Comparison of ENCODE assay signal across 9 cellular contexts in the genomic region with DNA sequence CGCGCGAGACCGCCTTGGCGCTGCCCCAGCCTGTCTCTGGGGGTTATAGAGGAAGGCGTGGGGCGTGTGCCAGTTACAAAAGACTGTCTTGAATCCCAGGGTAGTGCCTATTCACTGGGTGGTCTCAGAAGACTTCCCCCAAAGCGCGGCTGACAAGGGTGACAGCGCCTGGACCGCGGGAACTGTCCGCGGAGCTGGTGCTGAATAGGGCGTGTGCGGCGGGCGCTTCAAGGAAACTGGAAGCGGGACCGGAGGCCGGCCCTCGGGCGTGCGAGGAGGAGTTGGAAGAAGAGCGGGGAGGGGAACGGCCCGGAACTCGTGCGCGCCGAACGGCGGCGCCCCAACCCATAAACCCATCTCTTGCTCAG. TPM values are rescaled to one million over a fixed set of nuclear protein-coding genes. Genes with fewer than 3 reads are reported as not detected.
A peak's percentile ranks its signal among the peaks of the same experiment; 100 is the strongest.
DNase-seq lines count a peak whose midpoint lies in the region; ATAC-seq, FAIRE-seq and TF ChIP-seq lines count a peak whose summit lies in the region.
"Had no signal": no experiment of that assay in that cellular context is flagged by ENCODE, and none has a peak within 500 bp of the region (broad histone marks: within the 10 kb centered on the region; RNA-seq: fewer than 3 reads in every experiment).

No MANE protein-coding gene starts in this region.

- H3K36me3 ChIP-seq in SJSA1, result no peaks in the 10 kb centered on the region
- no peaks in the 10 kb centered on the region for H3K36me3 ChIP-seq in GM12878 (ENCODE audit: control insufficient read depth in 2 of 2, insufficient read depth in 2 of 2, low read length in 1 of 2)

- H4K20me1 ChIP-seq in GM12878 (ENCODE audit: control insufficient read depth, insufficient read depth), result peaks cover 4% of the 10 kb centered on the region; the same call in 1 of the 2 replicates

- peaks cover 84% of the 10 kb centered on the region for H3K27me3 ChIP-seq in SJSA1 (replicated peaks)
- peaks cover 13 to 22% of the 10 kb centered on the region in 2 experiments for H3K27me3 ChIP-seq in GM12878 (replicated peaks in 1 of 2; ENCODE audit: control insufficient read depth in 2 of 2, insufficient read depth in 2 of 2, low read length in 1 of 2)

- no peak for TF ChIP-seq EP300 in GM12878 (IDR thresholded peaks at IDR 0.05; ENCODE audit: borderline replicate concordance in 1 of 2, control insufficient read depth in 1 of 2, low read depth in 2 of 2, low read length in 2 of 2)

- H3K4me1 ChIP-seq in SJSA1 (replicated peaks) (peaks cover 19% of the 10 kb centered on the region), GM12878 (ENCODE audit: control insufficient read depth, insufficient read depth, low read length) (peaks cover 4% of the 10 kb centered on the region; the same call in 1 of the 2 replicates)

- no peak overlapping the region for H2AFZ ChIP-seq in GM12878 (ENCODE audit: control insufficient read depth, low read depth, low read length)

- peak; percentile 40 for ATAC-seq in GM12878
- ATAC-seq in GM21737 (IDR thresholded peaks at IDR 0.05; ENCODE audit: unreplicated experiment), result no peak
- ATAC-seq in GM19395 (IDR thresholded peaks at IDR 0.05; ENCODE audit: unreplicated experiment), result no peak
- no peak for ATAC-seq in GM18505 (IDR thresholded peaks at IDR 0.05; ENCODE audit: unreplicated experiment)

- no peak for TF ChIP-seq RAD21 in GM12878 (IDR thresholded peaks at IDR 0.05; ENCODE audit: insufficient read depth, low read depth, low read length)

- CTCF ChIA-PET in GM12878 (lab: Yijun Ruan, JAX), result interaction anchor here (0.5 to 6.4 kb wide), 17 partner anchors 9 to 656 kb away, joined by 3 to 99 read pairs (median 5); a partner anchor contains a TSS

- peaks cover 2% of the 10 kb centered on the region; the same call in 1 of the 2 replicates for H3K9me3 ChIP-seq in SJSA1 (replicated peaks)
- no peaks in the 10 kb centered on the region; the same call in 2 of the 3 replicates for H3K9me3 ChIP-seq in GM12878 (replicated peaks; ENCODE audit: control insufficient read depth, insufficient read depth, low read length)

- TF ChIP-seq CTCF in GM12878 (IDR thresholded peaks at IDR 0.05 in 2 of 3, conservative IDR thresholded peaks at IDR 0.05 in 1 of 3; ENCODE audit: control insufficient read depth in 2 of 3, extremely low read depth in 1 of 3, insufficient read depth in 1 of 3, low read depth in 3 of 3, low read length in 3 of 3), result no peak

- H3K4me3 ChIP-seq in SJSA1 (no peak overlapping the region), GM12878 (no peak overlapping the region)

- WGBS in GM12878 (ENCODE audit: insufficient coverage, insufficient replicate concordance, low lambda C conversion rate, missing lambda C conversion rate), result 11% methylated on average over 33 of the region's 34 CpGs

- H3K27ac ChIP-seq in SJSA1, result no peak overlapping the region
- no peak overlapping the region for H3K27ac ChIP-seq in GM12878 (ENCODE audit: control insufficient read depth, insufficient read depth)

- RAD21 ChIA-PET in GM12878 (lab: Charles Lee; ENCODE audit: unreplicated experiment), result interaction anchor here (1.4 to 3.4 kb wide), 5 partner anchors 10 to 114 kb away, joined by 3 to 21 read pairs (median 4); a partner anchor contains a TSS

- SMC1A ChIA-PET in GM12878 (lab: Charles Lee; ENCODE audit: uncharacterized antibody, unreplicated experiment), result interaction anchor here (1.5 to 5.6 kb wide), 4 partner anchors 38 to 81 kb away, joined by 5 to 39 read pairs (median 14); a partner anchor contains a TSS

- peak overlapping the region; percentile 50 for H3K4me2 ChIP-seq in GM12878 (ENCODE audit: control insufficient read depth, insufficient read depth)

- TF ChIP-seq POLR2A in GM12878 (IDR thresholded peaks at IDR 0.05; ENCODE audit: low read depth, low read length) (no peak), GM18505 (IDR thresholded peaks at IDR 0.05; ENCODE audit: borderline replicate concordance, extremely low read depth, insufficient read depth, insufficient read length) (no peak)

- intact Hi-C loops in GM12878 (cut with micrococcal nuclease; ENCODE audit: unreplicated experiment), result loop anchor here (2.0 kb wide), 1 partner anchor 34 kb away; no protein-coding TSS in a partner anchor

- H3K9ac ChIP-seq in GM12878 (ENCODE audit: control insufficient read depth, insufficient read depth, low read length), result no peak overlapping the region

- no TSS peak for BruUV-seq in GM12878 (replicated peaks; lab: Mats Ljungman, UMichigan)

- DNase-seq in GM19239 (ENCODE audit: insufficient read length, low spot score) (peak; percentile 41), SJSA1 (ENCODE audit: low read depth in 1 of 2, low spot score in 2 of 2) (peak; percentile 50), GM12878 (ENCODE audit: low read depth, low spot score) (no peak), iris pigment epithelial cell (ENCODE audit: low read depth) (peak; percentile 58)
- DNase-seq in stimulated activated CD8-positive, alpha-beta memory T cell treated with anti-CD3 and anti-CD28 coated beads, Interleukin-4, amount 100 ng/mL, for 48 hours, result peak; percentile 75

- H3K79me2 ChIP-seq in GM12878 (ENCODE audit: control insufficient read depth, insufficient read depth, low read length), result no peaks in the 10 kb centered on the region

- in situ Hi-C loops in GM12878 (cut with MboI), result no loop called here

- POLR2A ChIA-PET in GM12878 (lab: Charles Lee), result interaction anchor here (0.6 to 1.8 kb wide), 3 partner anchors 19 to 78 kb away, joined by 3 to 4 read pairs (median 4); a partner anchor contains a TSS

- FAIRE-seq in GM19239 (lab: Jason Lieb, UNC) (no peak), GM12878 (lab: Jason Lieb, UNC) (no peak)
- FAIRE-seq: TTC549 had no signal

RNA-seq across cellular contexts. Expression of a gene that starts 2.3 kb away (rescaled TPM):
- not detected in 2 replicates for total RNA-seq in SJSA1 (2014; rRNA removed; shearing (Covaris generic))
- 0.15 TPM in 1 of 2 replicates, not detected in the other for total RNA-seq in GM12878 (2013; cell fraction: nucleolus; rRNA removed)
- not detected in 2 replicates for total RNA-seq in GM12878 (2014; rRNA removed)
- not detected in 2 replicates for total RNA-seq in GM12878 (2014; rRNA removed; fragmentation: Illumina TruSeq; extraction: Trizol)
- 0.16 TPM in 1 of 2 replicates, not detected in the other for total RNA-seq in GM12878 (2021)
- not detected for polyA plus RNA-seq in GM12878 (2011; ENCODE audit: low read depth)
- not detected in 2 replicates for polyA plus RNA-seq in GM12878 (2011; rRNA removed)
- not detected in 2 replicates for polyA plus RNA-seq in GM12878 (2011; cell fraction: cytosol; rRNA removed)
- 0.09 and 0.22 TPM in 2 replicates for polyA plus RNA-seq in GM12878 (2011; cell fraction: nucleus; rRNA removed)
- not detected in 2 replicates for polyA plus RNA-seq in GM12878 (2012)
- not detected in 2 replicates for polyA plus RNA-seq in GM12878 (2014; fragmentation: Illumina TruSeq; extraction: Trizol)
- polyA plus RNA-seq in GM12878 (2014; fragmentation: Nextera tagmentation; extraction: Ambion mirVana), result not detected
- polyA plus RNA-seq in GM12878 (2014; rRNA removed), result not detected in 2 replicates
- under 1 TPM in 1 of 2 experiments, not detected in 1; 0.07 TPM for polyA plus RNA-seq in GM12878 (2016; fragmentation: Nextera tagmentation; extraction: Ambion mirVana)
- not detected in 2 replicates for polyA minus RNA-seq in GM12878 (2011; rRNA and poly(A)+ RNA removed)
- not detected in 2 replicates for polyA minus RNA-seq in GM12878 (2011; cell fraction: cytosol; rRNA and poly(A)+ RNA removed)
- polyA minus RNA-seq in GM12878 (2011; cell fraction: nucleus; rRNA and poly(A)+ RNA removed), result 0.12 TPM in 1 of 2 replicates, not detected in the other

RNA-seq across cellular contexts. Expression of a gene that starts 6.8 kb away (rescaled TPM):
- 0.05 and 0.72 TPM in 2 replicates for total RNA-seq in SJSA1 (2014; rRNA removed; shearing (Covaris generic))
- total RNA-seq in GM12878 (2013; cell fraction: nucleolus; rRNA removed), result 29.6 and 30.1 TPM in 2 replicates
- total RNA-seq in GM12878 (2014; rRNA removed) (11.7 and 14.7 TPM in 2 replicates), GM12878 (2014; rRNA removed; fragmentation: Illumina TruSeq; extraction: Trizol) (7.4 and 7.9 TPM in 2 replicates), GM12878 (2021) (37.0 and 38.9 TPM in 2 replicates)
- polyA plus RNA-seq in GM12878 (2011; ENCODE audit: low read depth), result 11.1 TPM
- polyA plus RNA-seq in GM12878 (2011; rRNA removed) (14.5 and 18.9 TPM in 2 replicates), GM12878 (2014; fragmentation: Illumina TruSeq; extraction: Trizol) (11.7 and 17.4 TPM in 2 replicates), GM12878 (2014; fragmentation: Nextera tagmentation; extraction: Ambion mirVana) (1 to 10 TPM; 1.9 to 2.0 TPM), GM12878 (2014; rRNA removed) (29.9 and 32.7 TPM in 2 replicates), GM12878 (2016; fragmentation: Nextera tagmentation; extraction: Ambion mirVana) (1 to 10 TPM; 2.8 to 4.1 TPM)
- polyA plus RNA-seq in GM12878 (2011; cell fraction: cytosol; rRNA removed), result 22.8 and 28.9 TPM in 2 replicates
- polyA plus RNA-seq in GM12878 (2011; cell fraction: nucleus; rRNA removed), result 122 and 135 TPM in 2 replicates
- 20.1 and 22.7 TPM in 2 replicates for polyA plus RNA-seq in GM12878 (2012)
- 16.0 and 25.1 TPM in 2 replicates for polyA minus RNA-seq in GM12878 (2011; rRNA and poly(A)+ RNA removed)
- 9.6 and 9.8 TPM in 2 replicates for polyA minus RNA-seq in GM12878 (2011; cell fraction: cytosol; rRNA and poly(A)+ RNA removed)
- 19.1 and 28.5 TPM in 2 replicates for polyA minus RNA-seq in GM12878 (2011; cell fraction: nucleus; rRNA and poly(A)+ RNA removed)

RNA-seq across cellular contexts. Expression of a gene that starts 57.0 kb away (rescaled TPM):
- total RNA-seq in SJSA1 (2014; rRNA removed; shearing (Covaris generic)), result 570 and 815 TPM in 2 replicates
- total RNA-seq in GM12878 (2013; cell fraction: nucleolus; rRNA removed), result 85.4 and 96.2 TPM in 2 replicates
- 468 and 475 TPM in 2 replicates for total RNA-seq in GM12878 (2014; rRNA removed)
- 472 and 478 TPM in 2 replicates for total RNA-seq in GM12878 (2014; rRNA removed; fragmentation: Illumina TruSeq; extraction: Trizol)
- 474 and 494 TPM in 2 replicates for total RNA-seq in GM12878 (2021)
- 269 TPM for polyA plus RNA-seq in GM12878 (2011; ENCODE audit: low read depth)
- polyA plus RNA-seq in GM12878 (2011; rRNA removed), result 498 and 571 TPM in 2 replicates
- 415 and 490 TPM in 2 replicates for polyA plus RNA-seq in GM12878 (2011; cell fraction: cytosol; rRNA removed)
- polyA plus RNA-seq in GM12878 (2011; cell fraction: nucleus; rRNA removed), result 162 and 206 TPM in 2 replicates
- polyA plus RNA-seq in GM12878 (2012), result 217 and 463 TPM in 2 replicates
- 574 and 674 TPM in 2 replicates for polyA plus RNA-seq in GM12878 (2014; fragmentation: Illumina TruSeq; extraction: Trizol)
- polyA plus RNA-seq in GM12878 (2014; fragmentation: Nextera tagmentation; extraction: Ambion mirVana), result 100 to 1,000 TPM; 206 to 377 TPM
- polyA plus RNA-seq in GM12878 (2014; rRNA removed), result 530 and 598 TPM in 2 replicates
- 100 to 1,000 TPM; 455 to 510 TPM for polyA plus RNA-seq in GM12878 (2016; fragmentation: Nextera tagmentation; extraction: Ambion mirVana)
- 387 and 498 TPM in 2 replicates for polyA minus RNA-seq in GM12878 (2011; rRNA and poly(A)+ RNA removed)
- polyA minus RNA-seq in GM12878 (2011; cell fraction: cytosol; rRNA and poly(A)+ RNA removed), result 110 and 130 TPM in 2 replicates
- polyA minus RNA-seq in GM12878 (2011; cell fraction: nucleus; rRNA and poly(A)+ RNA removed), result 69.8 and 106 TPM in 2 replicates

RNA-seq across cellular contexts. Expression of a gene that starts 58.0 kb away (rescaled TPM):
- total RNA-seq in SJSA1 (2014; rRNA removed; shearing (Covaris generic)), result 42.0 and 45.8 TPM in 2 replicates
- total RNA-seq in GM12878 (2013; cell fraction: nucleolus; rRNA removed), result 1.1 and 2.2 TPM in 2 replicates
- total RNA-seq in GM12878 (2014; rRNA removed), result 16.9 and 18.6 TPM in 2 replicates
- 11.7 and 12.4 TPM in 2 replicates for total RNA-seq in GM12878 (2014; rRNA removed; fragmentation: Illumina TruSeq; extraction: Trizol)
- 13.4 and 15.7 TPM in 2 replicates for total RNA-seq in GM12878 (2021)
- 4.2 TPM for polyA plus RNA-seq in GM12878 (2011; ENCODE audit: low read depth)
- polyA plus RNA-seq in GM12878 (2011; rRNA removed), result 5.1 and 8.9 TPM in 2 replicates
- 13.5 and 18.2 TPM in 2 replicates for polyA plus RNA-seq in GM12878 (2011; cell fraction: cytosol; rRNA removed)
- polyA plus RNA-seq in GM12878 (2011; cell fraction: nucleus; rRNA removed), result 7.2 and 7.9 TPM in 2 replicates
- polyA plus RNA-seq in GM12878 (2012), result 6.9 and 7.9 TPM in 2 replicates
- polyA plus RNA-seq in GM12878 (2014; fragmentation: Illumina TruSeq; extraction: Trizol), result 6.2 and 12.6 TPM in 2 replicates
- 1 to 10 TPM; 3.7 to 8.1 TPM for polyA plus RNA-seq in GM12878 (2014; fragmentation: Nextera tagmentation; extraction: Ambion mirVana)
- 14.9 and 16.1 TPM in 2 replicates for polyA plus RNA-seq in GM12878 (2014; rRNA removed)
- polyA plus RNA-seq in GM12878 (2016; fragmentation: Nextera tagmentation; extraction: Ambion mirVana), result 10 to 100 TPM; 31.5 to 39.0 TPM
- polyA minus RNA-seq in GM12878 (2011; rRNA and poly(A)+ RNA removed), result 5.1 and 11.0 TPM in 2 replicates
- polyA minus RNA-seq in GM12878 (2011; cell fraction: cytosol; rRNA and poly(A)+ RNA removed), result 1.9 and 4.0 TPM in 2 replicates
- 1.6 and 4.6 TPM in 2 replicates for polyA minus RNA-seq in GM12878 (2011; cell fraction: nucleus; rRNA and poly(A)+ RNA removed)
